Comparison of ENCODE assay signal across 29 cellular contexts in the genomic region with DNA sequence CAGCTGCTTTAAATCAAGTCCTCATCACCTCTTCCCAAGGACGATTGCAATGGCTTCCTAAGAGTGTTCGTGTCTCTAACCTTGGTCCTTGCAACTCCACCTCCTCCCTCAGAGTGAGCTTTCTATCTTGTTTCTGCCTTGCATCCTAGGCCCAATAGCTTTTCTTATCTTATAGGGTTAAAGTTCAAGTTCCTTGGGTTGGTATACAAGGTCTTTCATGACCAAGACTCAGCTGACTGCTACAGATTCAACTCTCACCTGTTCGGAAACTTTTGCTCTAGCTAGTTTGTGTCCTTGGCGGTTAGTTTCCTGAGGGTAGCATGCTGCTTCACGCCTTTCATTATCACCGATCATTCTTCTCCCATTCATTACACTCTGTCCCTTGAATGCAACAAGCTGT. TPM values are rescaled to one million over a fixed set of nuclear protein-coding genes. Genes with fewer than 3 reads are reported as not detected.
DNase-seq lines count a peak whose midpoint lies in the region; ATAC-seq, FAIRE-seq and TF ChIP-seq lines count a peak whose summit lies in the region.
"Had no signal": no experiment of that assay in that cellular context is flagged by ENCODE, and none has a peak within 500 bp of the region (broad histone marks: within the 10 kb centered on the region; RNA-seq: fewer than 3 reads in every experiment).

No MANE protein-coding gene starts in this region.

- no peak for TF ChIP-seq RAD21 in K562 (CRISPR knock-in tag; conservative IDR thresholded peaks at IDR 0.05 in 1 of 2, IDR thresholded peaks at IDR 0.05 in 1 of 2)

- no peak for TF ChIP-seq EP300 in K562 (IDR thresholded peaks at IDR 0.05; ENCODE audit: low read length)

- H4K20me1 ChIP-seq in K562 (replicated peaks; ENCODE audit: control insufficient read depth, insufficient read depth, low read length) (no peaks in the 10 kb centered on the region), neural progenitor cell (ENCODE audit: low read depth) (no peaks in the 10 kb centered on the region)
- H4K20me1 ChIP-seq: BLaER1 had no signal

- H3K4me1 Mint-ChIP-seq in endodermal cell: peaks cover 12% of the 10 kb centered on the region
- H3K4me1 Mint-ChIP-seq in neural progenitor cell: peaks cover 4% of the 10 kb centered on the region

- CTCF ChIA-PET in K562 (lab: Yijun Ruan, JAX; ENCODE audit: low intra/inter-chr PET ratio): interaction anchor here (0.7 kb wide), 1 partner anchor 504 kb away, joined by 3 read pairs; no protein-coding TSS in a partner anchor

- H3K9me1 ChIP-seq in K562 (ENCODE audit: control insufficient read depth, insufficient read depth, low read length): no peaks in the 10 kb centered on the region

- H3K4me1 ChIP-seq in K562 (replicated peaks in 1 of 2; ENCODE audit: control insufficient read depth in 2 of 2, insufficient read depth in 2 of 2, low read length in 2 of 2) (peaks cover 4 to 7% of the 10 kb centered on the region in 2 experiments; a peak in 3 of 5 replicates), endodermal cell (ENCODE audit: control insufficient read depth, insufficient read depth, low read length) (no peaks in the 10 kb centered on the region), neural progenitor cell (no peaks in the 10 kb centered on the region)
- H3K4me1 ChIP-seq: BE2C, BLaER1 had no signal

- BruUV-seq in K562 (replicated peaks; lab: Mats Ljungman, UMichigan): no TSS peak

- H3K9ac ChIP-seq in K562 (ENCODE audit: insufficient read depth in 1 of 2, low read depth in 2 of 2, low read length in 2 of 2): no peak overlapping the region
- no peak overlapping the region for H3K9ac ChIP-seq in endodermal cell (ENCODE audit: extremely low read depth, low read length, poor library complexity, severe bottlenecking)
- H3K9ac ChIP-seq in neural progenitor cell: no peak overlapping the region
- H3K9ac ChIP-seq: BLaER1 had no signal

- H2AFZ ChIP-seq in K562 (ENCODE audit: low read depth, low read length): no peak overlapping the region
- H2AFZ ChIP-seq in neural progenitor cell (replicated peaks): no peak overlapping the region

- H3K4me3 ChIP-seq in K562 (no peak overlapping the region), endodermal cell (ENCODE audit: low read length) (no peak overlapping the region), neural progenitor cell (no peak overlapping the region)
- H3K4me3 ChIP-seq: BLaER1 had no signal

- H3K4me2 ChIP-seq in K562 (ENCODE audit: insufficient read depth, low read length): no peak overlapping the region
- H3K4me2 ChIP-seq in neural progenitor cell: no peak overlapping the region
- H3K4me2 ChIP-seq: BLaER1 had no signal

- H3K27ac ChIP-seq in K562 (ENCODE audit: extremely low read depth, low read depth, low read length) (no peak overlapping the region), endodermal cell (ENCODE audit: low read depth, low read length) (no peak overlapping the region), neural progenitor cell (no peak overlapping the region)
- H3K27ac ChIP-seq: BLaER1 had no signal

- ATAC-seq in K562 (no peak), HG03097 (IDR thresholded peaks at IDR 0.05; ENCODE audit: low FRiP score, unreplicated experiment) (no peak), HG03342 (IDR thresholded peaks at IDR 0.05; ENCODE audit: unreplicated experiment) (no peak)

- 27% methylated on average over 6 of the region's 6 CpGs for WGBS in K562 (ENCODE audit: insufficient coverage, low coverage, missing lambda C conversion rate)
- WGBS in endodermal cell (ENCODE audit: insufficient coverage in 1 of 2, insufficient read length in 1 of 2), 2 experiments: 85 to 96% methylated on average over 6 of the region's 6 CpGs

- H3K36me3 Mint-ChIP-seq in endodermal cell (ENCODE audit: low read depth) (no peaks in the 10 kb centered on the region), neural progenitor cell (no peaks in the 10 kb centered on the region)
- H3K36me3 Mint-ChIP-seq: CD14-positive monocyte; CD4-positive, alpha-beta memory T cell; CD4-positive, CD25-positive, alpha-beta regulatory T cell; CD8-positive, alpha-beta memory T cell had no signal

- intact Hi-C loops in K562 (cut with micrococcal nuclease): no loop called here

- FAIRE-seq in K562 (lab: Jason Lieb, UNC): no peak
- FAIRE-seq: A204.1, GM12891, GM19239 had no signal

- H3K9me3 ChIP-seq in K562 (replicated peaks; ENCODE audit: control insufficient read depth, insufficient read depth, low read depth, low read length): no peaks in the 10 kb centered on the region
- H3K9me3 ChIP-seq in endodermal cell (ENCODE audit: control insufficient read depth, low read length): no peaks in the 10 kb centered on the region
- no peaks in the 10 kb centered on the region for H3K9me3 ChIP-seq in neural progenitor cell (ENCODE audit: low read depth)
- H3K9me3 ChIP-seq: BE2C, BLaER1 had no signal

- H3K79me2 ChIP-seq in K562 (ENCODE audit: control insufficient read depth, insufficient read depth, low read length): no peaks in the 10 kb centered on the region
- H3K79me2 ChIP-seq in neural progenitor cell (ENCODE audit: low read depth): no peaks in the 10 kb centered on the region

- H3F3A ChIP-seq in neural progenitor cell (ENCODE audit: low read depth): no peaks in the 10 kb centered on the region

- H3K27ac Mint-ChIP-seq in endodermal cell (no peak overlapping the region), neural progenitor cell (peak overlapping the region; percentile 28)
- H3K27ac Mint-ChIP-seq: CD14-positive monocyte; CD4-positive, alpha-beta memory T cell; CD4-positive, CD25-positive, alpha-beta regulatory T cell had no signal

- H3K36me3 ChIP-seq in K562 (ENCODE audit: control insufficient read depth, insufficient read depth, low read length) (no peaks in the 10 kb centered on the region), endodermal cell (ENCODE audit: control insufficient read depth, insufficient read depth, low read length) (no peaks in the 10 kb centered on the region), neural progenitor cell (no peaks in the 10 kb centered on the region)
- H3K36me3 ChIP-seq: BE2C, BLaER1 had no signal

- H3K27me3 Mint-ChIP-seq in endodermal cell (ENCODE audit: insufficient read depth) (peaks cover 27% of the 10 kb centered on the region), neural progenitor cell (ENCODE audit: insufficient read depth, low read depth) (peaks cover 8% of the 10 kb centered on the region)

- POLR2A ChIA-PET in K562 (lab: Yijun Ruan, JAX): interaction anchor here (0.7 kb wide), 1 partner anchor 20 kb away, joined by 3 read pairs; no protein-coding TSS in a partner anchor

- peaks cover 0 to 4% of the 10 kb centered on the region in 2 experiments; a peak in 2 of 5 replicates for H3K27me3 ChIP-seq in K562 (ENCODE audit: control insufficient read depth in 2 of 2, insufficient read depth in 2 of 2, low read length in 2 of 2)
- H3K27me3 ChIP-seq in endodermal cell (ENCODE audit: control insufficient read depth, insufficient read depth, low read length, poor library complexity, severe bottlenecking): no peaks in the 10 kb centered on the region
- H3K27me3 ChIP-seq in neural progenitor cell: peaks cover 9% of the 10 kb centered on the region
- H3K27me3 ChIP-seq: BE2C, BLaER1 had no signal

- no peaks in the 10 kb centered on the region for H3K9me3 Mint-ChIP-seq in endodermal cell
- no peaks in the 10 kb centered on the region for H3K9me3 Mint-ChIP-seq in neural progenitor cell
- H3K9me3 Mint-ChIP-seq: CD8-positive, alpha-beta memory T cell had no signal

- no peak for TF ChIP-seq CTCF in K562 (IDR thresholded peaks at IDR 0.05 in 2 of 3, conservative IDR thresholded peaks at IDR 0.05 in 1 of 3; ENCODE audit: insufficient read depth in 2 of 3, low read depth in 1 of 3, low read length in 3 of 3)
- TF ChIP-seq CTCF in endodermal cell (conservative IDR thresholded peaks at IDR 0.05): no peak
- TF ChIP-seq CTCF in neural progenitor cell (IDR thresholded peaks at IDR 0.05): no peak

- H3K4me3 Mint-ChIP-seq in endodermal cell: no peak overlapping the region
- no peak overlapping the region for H3K4me3 Mint-ChIP-seq in neural progenitor cell
- H3K4me3 Mint-ChIP-seq: CD14-positive monocyte; CD4-positive, alpha-beta memory T cell; CD4-positive, CD25-positive, alpha-beta regulatory T cell; CD8-positive, alpha-beta memory T cell had no signal

- DNase-seq in K562 (ENCODE audit: extremely low read depth in 1 of 4, low spot score in 3 of 4): no peak
- DNase-seq in endodermal cell: peak; percentile 26
- DNase-seq in neural progenitor cell (ENCODE audit: low spot score): no peak
- DNase-seq in DMS 273 treated with DMSO at 0.1 percent for 48 hours (lab: John Stamatoyannopoulos, UW): no peak
- DNase-seq in DMS153 (lab: John Stamatoyannopoulos, UW): no peak
- DNase-seq: 8988T; ACHN; BE2C; C1 segment of cervical spinal cord; CD4-positive, alpha-beta memory T cell; CD4-positive, CD25-positive, alpha-beta regulatory T cell; CD8-positive, alpha-beta memory T cell; COR-L47; DMS53; DMS79; DND-41; EL; GDM1 had no signal

- no peak for TF ChIP-seq POLR2A in K562 (conservative IDR thresholded peaks at IDR 0.05)

- in situ Hi-C loops in K562 (cut with MboI): no loop called here

TF ChIP-seq in K562, 482 proteins besides CTCF, POLR2A, EP300 and RAD21 (continues in another document):
- TF ChIP-seq NR2C1 (IDR thresholded peaks at IDR 0.05) (peak; percentile 39; the same call in 1 of the 2 replicates), NR2C1 (tag; IDR thresholded peaks at IDR 0.05) (peak; percentile 59)

RNA-seq across cellular contexts. Expression of a gene that starts 10.6 kb away (rescaled TPM):
- not detected in 2 replicates for total RNA-seq in K562 (2011; cell fraction: chromatin; rRNA removed; ENCODE audit: low replicate concordance)
- not detected in 2 replicates for total RNA-seq in K562 (2011; cell fraction: nucleolus; rRNA removed)
- not detected in 2 replicates for total RNA-seq in K562 (2011; cell fraction: nucleoplasm; rRNA removed)
- total RNA-seq in K562 (2014; rRNA removed) (not detected in 2 replicates), K562 (2014; rRNA removed; fragmentation: Illumina TruSeq; extraction: Trizol) (not detected in 2 replicates), K562 (2015; rRNA removed; fragmentation: Illumina TruSeq; extraction: Trizol) (not detected in 2 replicates), K562 (2021) (not detected in 2 replicates), endodermal cell (not detected), neural progenitor cell (ENCODE audit: low replicate concordance) (not detected in 2 replicates)
- polyA plus RNA-seq in K562 (2011; rRNA removed) (not detected in 2 replicates), K562 (2014; fragmentation: Illumina TruSeq; extraction: Trizol) (not detected in 2 replicates), K562 (2014; fragmentation: Nextera tagmentation; extraction: Ambion mirVana) (under 1 TPM; 0.10 to 0.20 TPM), K562 (2014; rRNA removed) (not detected in 2 replicates)
- polyA plus RNA-seq in K562 (2011; cell fraction: cytosol; rRNA removed): 0.10 and 0.12 TPM in 2 replicates
- not detected in 2 replicates for polyA plus RNA-seq in K562 (2011; cell fraction: nucleus; rRNA removed)
- 0.13 and 0.25 TPM in 2 replicates for polyA plus RNA-seq in K562 (2012)
- polyA minus RNA-seq in K562 (2011; rRNA and poly(A)+ RNA removed): 0.54 TPM in 1 of 2 replicates, not detected in the other
- polyA minus RNA-seq in K562 (2011; cell fraction: cytosol; rRNA and poly(A)+ RNA removed): not detected in 2 replicates
- not detected in 2 replicates for polyA minus RNA-seq in K562 (2011; cell fraction: nucleus; rRNA and poly(A)+ RNA removed)
- polyA plus RNA-seq in endodermal cell (2013, experiment 1 of 2): 0.28 TPM
- polyA plus RNA-seq in endodermal cell (2013, experiment 2 of 2): not detected
- total RNA-seq: A673; CD4-positive, alpha-beta memory T cell; CD4-positive, CD25-positive, alpha-beta regulatory T cell; CD8-positive, alpha-beta memory T cell; Daoy; G401 had no signal
- polyA plus RNA-seq: AG04450; CD14-positive monocyte; CD4-positive, alpha-beta memory T cell; CD4-positive, CD25-positive, alpha-beta regulatory T cell; CD8-positive, alpha-beta memory T cell had no signal
